Comparison of ENCODE assay signal across 1 cellular context in genomic region chr12:67070604-67071003, GRCh38.
TF ChIP-seq lines count a peak whose summit lies in the region.

No MANE protein-coding gene starts in this region.

TF ChIP-seq in GM23338, 12 proteins besides CTCF, POLR2A, EP300 and RAD21 (continued from another document):
- TF ChIP-seq REST (IDR thresholded peaks at IDR 0.05; ENCODE audit: unreplicated experiment) (no peak), JUNB (IDR thresholded peaks at IDR 0.05; ENCODE audit: unreplicated experiment) (no peak)
